10 cellular contexts compared by ENCODE assay signal in genomic region chr17:77884019-77884418, GRCh38.
DNase-seq lines count a peak whose midpoint lies in the region; ATAC-seq and TF ChIP-seq lines count a peak whose summit lies in the region.
"Had no signal": no experiment of that assay in that cellular context is flagged by ENCODE, and none has a peak within 500 bp of the region (broad histone marks: within the 10 kb centered on the region; RNA-seq: fewer than 3 reads in every experiment).

No MANE protein-coding gene starts in this region.

- 71 to 90% (median 78%) methylated on average over 5 to 11 of the region's 11 CpGs for WGBS in heart left ventricle, 4 donors

- in situ Hi-C loops in SK-MEL-5 (cut with HindIII; ENCODE audit: low pct_unique_long_range_greater_than_20kb, low sequenced_read_pairs): loop anchor here (25.0 kb wide), 1 partner anchor 128 kb away; no protein-coding TSS in a partner anchor

- ATAC-seq in heart left ventricle (no peak), HG03175 (IDR thresholded peaks at IDR 0.05; ENCODE audit: unreplicated experiment) (no peak)

- no peak overlapping the region for H3K27ac Mint-ChIP-seq in osteocyte (ENCODE audit: unreplicated experiment)

- H3K27me3 Mint-ChIP-seq in osteocyte (ENCODE audit: unreplicated experiment): peaks cover 48% of the 10 kb centered on the region

- H3K9me3 Mint-ChIP-seq in osteocyte (ENCODE audit: unreplicated experiment): no peaks in the 10 kb centered on the region

- peaks cover 21% of the 10 kb centered on the region for H3K4me1 Mint-ChIP-seq in osteocyte (ENCODE audit: unreplicated experiment)

- H3K36me3 ChIP-seq in heart left ventricle (no peaks in the 10 kb centered on the region), left ventricle myocardium inferior (no peaks in the 10 kb centered on the region)

- no peaks in the 10 kb centered on the region for H3K36me3 Mint-ChIP-seq in osteocyte (ENCODE audit: unreplicated experiment)

- DNase-seq in heart left ventricle (peak in 3 of 5 donors; percentile 38 to 62 (median 43)), left ventricle myocardium inferior (no peak), SK-MEL-5 (ENCODE audit: low read depth, low spot score) (peak; percentile 79), fibroblast of the aortic adventitia (ENCODE audit: low read depth) (peak; percentile 5), superior temporal gyrus (ENCODE audit: extremely low spot score) (peak; percentile 93), osteocyte (ENCODE audit: extremely low spot score, unreplicated experiment) (no peak), UCSD-AML1 (lab: John Stamatoyannopoulos, UW; ENCODE audit: unreplicated experiment) (no peak)
- DNase-seq: DND-41 had no signal

- no peak for TF ChIP-seq POLR2A in heart left ventricle (IDR thresholded peaks at IDR 0.05)

- intact Hi-C loops in heart left ventricle (cut with DNase I) (loop anchor here in 5 of 10 donors (5.0 to 10.0 kb wide), 5 partner anchors 52 to 157 kb away; no protein-coding TSS in a partner anchor), left ventricle myocardium inferior (cut with micrococcal nuclease) (no loop called here)

- H3K4me1 ChIP-seq in heart left ventricle (peaks cover 15 to 68% (median 47%) of the 10 kb centered on the region in 12 donors), left ventricle myocardium inferior (peaks cover 60% of the 10 kb centered on the region)

- no peaks in the 10 kb centered on the region for H3K9me3 ChIP-seq in heart left ventricle
- H3K9me3 ChIP-seq in left ventricle myocardium inferior (replicated peaks): no peaks in the 10 kb centered on the region

- H3K27me3 ChIP-seq in heart left ventricle: no peaks in the 10 kb centered on the region
- H3K27me3 ChIP-seq in left ventricle myocardium inferior (ENCODE audit: low read depth): no peaks in the 10 kb centered on the region

- no peak overlapping the region for H3K27ac ChIP-seq in heart left ventricle
- no peak overlapping the region for H3K27ac ChIP-seq in left ventricle myocardium inferior (replicated peaks)

- no peak overlapping the region for H3K4me3 Mint-ChIP-seq in osteocyte (ENCODE audit: unreplicated experiment)

- no peak overlapping the region for H3K4me3 ChIP-seq in heart left ventricle
- H3K4me3 ChIP-seq in left ventricle myocardium inferior: no peak overlapping the region
- H3K4me3 ChIP-seq in fibroblast of the aortic adventitia (ENCODE audit: low read depth, low read length): no peak overlapping the region
- H3K4me3 ChIP-seq: lung had no signal

- TF ChIP-seq CTCF in heart left ventricle (IDR thresholded peaks at IDR 0.05) (no peak), left ventricle myocardium inferior (IDR thresholded peaks at IDR 0.05; ENCODE audit: borderline replicate concordance) (no peak), fibroblast of the aortic adventitia (IDR thresholded peaks at IDR 0.05; ENCODE audit: insufficient read depth, low read length) (no peak), osteocyte (IDR thresholded peaks at IDR 0.05) (no peak)

Comparison
In these comparisons a context has a peak if more than half of its experiments do, and no peak if none do; other contexts are left out.
1. DNase-seq: peak in heart left ventricle (3 of 5), SK-MEL-5 (single experiment), fibroblast of the aortic adventitia (single experiment) and superior temporal gyrus (single experiment); none in left ventricle myocardium inferior (single experiment), osteocyte (single experiment) and UCSD-AML1 (single experiment).